In the genomic region with DNA sequence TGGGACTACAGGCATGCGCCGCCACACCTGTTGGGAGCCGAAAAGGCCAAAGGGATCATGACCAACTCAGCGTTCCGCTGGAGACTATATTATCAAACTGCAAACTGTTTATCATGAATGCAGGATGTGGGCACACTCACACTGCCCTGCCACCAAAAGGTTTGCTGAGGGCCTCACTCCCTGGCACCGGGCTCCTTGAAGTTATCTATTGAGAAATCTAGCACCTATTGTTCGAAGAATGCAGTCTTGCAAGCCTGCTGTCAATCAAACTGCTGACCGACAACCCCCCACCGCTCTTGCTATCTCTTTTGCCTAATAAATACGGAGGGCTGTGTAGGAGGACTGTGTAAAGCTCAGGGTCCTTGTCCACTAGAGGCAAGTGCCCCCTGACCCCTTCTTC, we compare ENCODE assay signal across 2 cellular contexts.
A peak's percentile ranks its signal among the peaks of the same experiment; 100 is the strongest.
TF ChIP-seq lines count a peak whose summit lies in the region.

No MANE protein-coding gene starts in this region.

TF ChIP-seq in HEK293T, 16 proteins besides CTCF, POLR2A, EP300 and RAD21:
- TF ChIP-seq FOXM1 (IDR thresholded peaks at IDR 0.05; ENCODE audit: borderline replicate concordance) (no peak), PKNOX1 (IDR thresholded peaks at IDR 0.05) (peak; percentile 41; the same call in 1 of the 2 replicates)

TF ChIP-seq in H1, 55 proteins besides CTCF, POLR2A, EP300 and RAD21:
- TF ChIP-seq CREB1 (IDR thresholded peaks at IDR 0.05), result no peak
- 0 out of 2 replicates have a peak, but pooled peaks have one; percentile 32 for TF ChIP-seq TEAD4 (IDR thresholded peaks at IDR 0.05; ENCODE audit: low read depth, low read length)
- no peak for TF ChIP-seq CHD2 (IDR thresholded peaks at IDR 0.05; ENCODE audit: low read length)
- TF ChIP-seq FOSL1 (IDR thresholded peaks at IDR 0.05; ENCODE audit: insufficient read depth, low read depth, low read length), result no peak
- TF ChIP-seq CTBP2 (IDR thresholded peaks at IDR 0.05; ENCODE audit: borderline replicate concordance, insufficient read depth, insufficient read length, low read length), result no peak
- TF ChIP-seq, protein P1, sequence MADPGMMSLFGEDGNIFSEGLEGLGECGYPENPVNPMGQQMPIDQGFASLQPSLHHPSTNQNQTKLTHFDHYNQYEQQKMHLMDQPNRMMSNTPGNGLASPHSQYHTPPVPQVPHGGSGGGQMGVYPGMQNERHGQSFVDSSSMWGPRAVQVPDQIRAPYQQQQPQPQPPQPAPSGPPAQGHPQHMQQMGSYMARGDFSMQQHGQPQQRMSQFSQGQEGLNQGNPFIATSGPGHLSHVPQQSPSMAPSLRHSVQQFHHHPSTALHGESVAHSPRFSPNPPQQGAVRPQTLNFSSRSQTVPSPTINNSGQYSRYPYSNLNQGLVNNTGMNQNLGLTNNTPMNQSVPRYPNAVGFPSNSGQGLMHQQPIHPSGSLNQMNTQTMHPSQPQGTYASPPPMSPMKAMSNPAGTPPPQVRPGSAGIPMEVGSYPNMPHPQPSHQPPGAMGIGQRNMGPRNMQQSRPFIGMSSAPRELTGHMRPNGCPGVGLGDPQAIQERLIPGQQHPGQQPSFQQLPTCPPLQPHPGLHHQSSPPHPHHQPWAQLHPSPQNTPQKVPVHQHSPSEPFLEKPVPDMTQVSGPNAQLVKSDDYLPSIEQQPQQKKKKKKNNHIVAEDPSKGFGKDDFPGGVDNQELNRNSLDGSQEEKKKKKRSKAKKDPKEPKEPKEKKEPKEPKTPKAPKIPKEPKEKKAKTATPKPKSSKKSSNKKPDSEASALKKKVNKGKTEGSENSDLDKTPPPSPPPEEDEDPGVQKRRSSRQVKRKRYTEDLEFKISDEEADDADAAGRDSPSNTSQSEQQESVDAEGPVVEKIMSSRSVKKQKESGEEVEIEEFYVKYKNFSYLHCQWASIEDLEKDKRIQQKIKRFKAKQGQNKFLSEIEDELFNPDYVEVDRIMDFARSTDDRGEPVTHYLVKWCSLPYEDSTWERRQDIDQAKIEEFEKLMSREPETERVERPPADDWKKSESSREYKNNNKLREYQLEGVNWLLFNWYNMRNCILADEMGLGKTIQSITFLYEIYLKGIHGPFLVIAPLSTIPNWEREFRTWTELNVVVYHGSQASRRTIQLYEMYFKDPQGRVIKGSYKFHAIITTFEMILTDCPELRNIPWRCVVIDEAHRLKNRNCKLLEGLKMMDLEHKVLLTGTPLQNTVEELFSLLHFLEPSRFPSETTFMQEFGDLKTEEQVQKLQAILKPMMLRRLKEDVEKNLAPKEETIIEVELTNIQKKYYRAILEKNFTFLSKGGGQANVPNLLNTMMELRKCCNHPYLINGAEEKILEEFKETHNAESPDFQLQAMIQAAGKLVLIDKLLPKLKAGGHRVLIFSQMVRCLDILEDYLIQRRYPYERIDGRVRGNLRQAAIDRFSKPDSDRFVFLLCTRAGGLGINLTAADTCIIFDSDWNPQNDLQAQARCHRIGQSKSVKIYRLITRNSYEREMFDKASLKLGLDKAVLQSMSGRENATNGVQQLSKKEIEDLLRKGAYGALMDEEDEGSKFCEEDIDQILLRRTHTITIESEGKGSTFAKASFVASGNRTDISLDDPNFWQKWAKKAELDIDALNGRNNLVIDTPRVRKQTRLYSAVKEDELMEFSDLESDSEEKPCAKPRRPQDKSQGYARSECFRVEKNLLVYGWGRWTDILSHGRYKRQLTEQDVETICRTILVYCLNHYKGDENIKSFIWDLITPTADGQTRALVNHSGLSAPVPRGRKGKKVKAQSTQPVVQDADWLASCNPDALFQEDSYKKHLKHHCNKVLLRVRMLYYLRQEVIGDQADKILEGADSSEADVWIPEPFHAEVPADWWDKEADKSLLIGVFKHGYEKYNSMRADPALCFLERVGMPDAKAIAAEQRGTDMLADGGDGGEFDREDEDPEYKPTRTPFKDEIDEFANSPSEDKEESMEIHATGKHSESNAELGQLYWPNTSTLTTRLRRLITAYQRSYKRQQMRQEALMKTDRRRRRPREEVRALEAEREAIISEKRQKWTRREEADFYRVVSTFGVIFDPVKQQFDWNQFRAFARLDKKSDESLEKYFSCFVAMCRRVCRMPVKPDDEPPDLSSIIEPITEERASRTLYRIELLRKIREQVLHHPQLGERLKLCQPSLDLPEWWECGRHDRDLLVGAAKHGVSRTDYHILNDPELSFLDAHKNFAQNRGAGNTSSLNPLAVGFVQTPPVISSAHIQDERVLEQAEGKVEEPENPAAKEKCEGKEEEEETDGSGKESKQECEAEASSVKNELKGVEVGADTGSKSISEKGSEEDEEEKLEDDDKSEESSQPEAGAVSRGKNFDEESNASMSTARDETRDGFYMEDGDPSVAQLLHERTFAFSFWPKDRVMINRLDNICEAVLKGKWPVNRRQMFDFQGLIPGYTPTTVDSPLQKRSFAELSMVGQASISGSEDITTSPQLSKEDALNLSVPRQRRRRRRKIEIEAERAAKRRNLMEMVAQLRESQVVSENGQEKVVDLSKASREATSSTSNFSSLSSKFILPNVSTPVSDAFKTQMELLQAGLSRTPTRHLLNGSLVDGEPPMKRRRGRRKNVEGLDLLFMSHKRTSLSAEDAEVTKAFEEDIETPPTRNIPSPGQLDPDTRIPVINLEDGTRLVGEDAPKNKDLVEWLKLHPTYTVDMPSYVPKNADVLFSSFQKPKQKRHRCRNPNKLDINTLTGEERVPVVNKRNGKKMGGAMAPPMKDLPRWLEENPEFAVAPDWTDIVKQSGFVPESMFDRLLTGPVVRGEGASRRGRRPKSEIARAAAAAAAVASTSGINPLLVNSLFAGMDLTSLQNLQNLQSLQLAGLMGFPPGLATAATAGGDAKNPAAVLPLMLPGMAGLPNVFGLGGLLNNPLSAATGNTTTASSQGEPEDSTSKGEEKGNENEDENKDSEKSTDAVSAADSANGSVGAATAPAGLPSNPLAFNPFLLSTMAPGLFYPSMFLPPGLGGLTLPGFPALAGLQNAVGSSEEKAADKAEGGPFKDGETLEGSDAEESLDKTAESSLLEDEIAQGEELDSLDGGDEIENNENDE (IDR thresholded peaks at IDR 0.05; ENCODE audit: insufficient replicate concordance, low read length), result no peak
- no peak for TF ChIP-seq HDAC2 (IDR thresholded peaks at IDR 0.05; ENCODE audit: borderline replicate concordance in 1 of 2, low read depth in 2 of 2, low read length in 2 of 2)
- no peak for TF ChIP-seq CHD1 (IDR thresholded peaks at IDR 0.05; ENCODE audit: low read depth, low read length)
- no peak for TF ChIP-seq HDAC6 (IDR thresholded peaks at IDR 0.05; ENCODE audit: low read depth, low read length)
- TF ChIP-seq RXRA (IDR thresholded peaks at IDR 0.05; ENCODE audit: insufficient read depth, low read depth, low read length), result no peak
- no peak for TF ChIP-seq CBX8 (IDR thresholded peaks at IDR 0.05; ENCODE audit: borderline replicate concordance, low read depth, low read length)
- no peak for TF ChIP-seq MAFK (IDR thresholded peaks at IDR 0.05; ENCODE audit: low read depth, low read length)
- TF ChIP-seq RBBP5 (IDR thresholded peaks at IDR 0.05; ENCODE audit: borderline replicate concordance, low read depth, low read length), result no peak
- TF ChIP-seq BRCA1 (IDR thresholded peaks at IDR 0.05; ENCODE audit: low read depth, low read length), result no peak
- no peak for TF ChIP-seq CBX5 (IDR thresholded peaks at IDR 0.05; ENCODE audit: low read depth, low read length)
- TF ChIP-seq MAX (IDR thresholded peaks at IDR 0.05), result no peak
- TF ChIP-seq CEBPB (IDR thresholded peaks at IDR 0.05; ENCODE audit: low read depth, low read length), result 0 out of 2 replicates have a peak, but pooled peaks have one; percentile 32
- TF ChIP-seq TAF1 (IDR thresholded peaks at IDR 0.05; ENCODE audit: low read depth, low read length), result no peak
